ENCODE assay signal across 11 cellular contexts in the genomic region with DNA sequence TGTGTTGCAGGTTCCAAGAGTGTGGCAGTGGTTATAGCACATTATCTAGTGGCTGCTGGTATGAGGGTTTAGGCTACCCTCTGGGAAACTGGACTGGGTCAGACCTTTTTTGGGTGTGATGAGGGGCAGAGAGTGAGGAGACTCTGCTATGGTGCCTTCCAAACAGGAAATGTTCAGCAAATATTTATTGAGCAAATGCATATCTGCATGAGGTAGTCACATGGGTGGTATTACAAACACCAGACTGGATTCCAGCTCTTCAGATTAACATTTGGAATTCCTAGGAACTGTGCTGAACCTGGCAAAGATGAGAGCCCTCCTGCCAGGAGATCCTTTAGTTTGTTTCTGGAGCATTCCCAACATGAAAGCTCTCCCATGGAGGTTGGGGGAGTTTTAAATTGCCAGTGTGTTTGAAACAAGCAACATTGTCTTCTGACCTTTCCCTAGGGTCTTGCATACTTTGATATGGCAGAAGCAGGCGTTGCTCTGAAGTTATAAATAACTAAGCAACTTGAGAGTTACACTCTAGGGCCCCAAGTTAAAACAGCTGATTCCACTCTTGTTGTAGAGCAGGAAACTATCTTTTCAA.
DNase-seq lines count a peak whose midpoint lies in the region; ATAC-seq and TF ChIP-seq lines count a peak whose summit lies in the region.
"Had no signal": no experiment of that assay in that cellular context is flagged by ENCODE, and none has a peak within 500 bp of the region (broad histone marks: within the 10 kb centered on the region; RNA-seq: fewer than 3 reads in every experiment).

No MANE protein-coding gene starts in this region.

- H3K4me3 ChIP-seq in SK-N-SH (ENCODE audit: low read depth in 2 of 2, low read length in 1 of 2) (no peak overlapping the region), retinal pigment epithelial cell (ENCODE audit: low read length) (no peak overlapping the region)

- peaks cover 20 to 34% of the 10 kb centered on the region in 2 experiments for H3K4me1 ChIP-seq in SK-N-SH (ENCODE audit: control insufficient read depth in 1 of 2, insufficient read depth in 2 of 2, low read depth in 1 of 2, low read length in 1 of 2)

- H3K9me2 ChIP-seq in SK-N-SH, result no peaks in the 10 kb centered on the region

- H3K9ac ChIP-seq in SK-N-SH, result no peak overlapping the region

- 53% methylated on average over 1 of the region's 1 CpG for WGBS in SK-N-SH (ENCODE audit: low lambda C conversion rate)

- H4K20me1 ChIP-seq in SK-N-SH (ENCODE audit: insufficient read depth), result no peaks in the 10 kb centered on the region

- H3K79me2 ChIP-seq in SK-N-SH (ENCODE audit: insufficient read depth), result peaks cover 8% of the 10 kb centered on the region; the same call in 1 of the 2 replicates

- peak overlapping the region; percentile 51 for H3K4me2 ChIP-seq in SK-N-SH

- TF ChIP-seq CTCF in SK-N-SH (IDR thresholded peaks at IDR 0.05) (no peak), retinal pigment epithelial cell (conservative IDR thresholded peaks at IDR 0.05; ENCODE audit: low read depth, low read length) (no peak)

- no peak overlapping the region for H2AFZ ChIP-seq in SK-N-SH (ENCODE audit: low read depth)

- POLR2A ChIA-PET in SK-N-SH (lab: Yijun Ruan, JAX), result no interaction called here

- CTCF ChIA-PET in SK-N-SH (lab: Yijun Ruan, JAX), result no interaction called here

- no peaks in the 10 kb centered on the region for H3K36me3 ChIP-seq in SK-N-SH (replicated peaks in 1 of 2; ENCODE audit: control insufficient read depth in 1 of 2, insufficient read depth in 2 of 2, low read length in 1 of 2)

- DNase-seq in EH (ENCODE audit: low read depth) (peak; percentile 87), SK-N-SH (no peak), left cardiac atrium (no peak), retinal pigment epithelial cell (ENCODE audit: low read depth) (peak; percentile 62), midbrain (lab: John Stamatoyannopoulos, UW) (no peak), nucleus accumbens (lab: John Stamatoyannopoulos, UW) (no peak), SKM-1 (lab: John Stamatoyannopoulos, UW; ENCODE audit: unreplicated experiment) (no peak), T-helper 1 cell (no peak)
- DNase-seq: DMS153; NCI-H1436; stimulated activated CD4-positive, alpha-beta T cell treated with anti-CD3 and anti-CD28 coated beads, Interleukin-12 subunit alpha, Interleukin-12 subunit beta, amount 100 ng/mL, for 4 hours had no signal

- no peak for TF ChIP-seq RAD21 in SK-N-SH (IDR thresholded peaks at IDR 0.05; ENCODE audit: low read length)

- intact Hi-C loops in left cardiac atrium (cut with DNase I), result no loop called here

- no peaks in the 10 kb centered on the region for H3K9me3 ChIP-seq in SK-N-SH

- H3K27me3 ChIP-seq in SK-N-SH (ENCODE audit: insufficient read depth), result no peaks in the 10 kb centered on the region

- peak; percentile 66 to 77 for ATAC-seq in left cardiac atrium

- peaks cover 11% of the 10 kb centered on the region for H3F3A ChIP-seq in SK-N-SH (replicated peaks; ENCODE audit: insufficient read depth)

- H3K27ac ChIP-seq in SK-N-SH (ENCODE audit: low read depth in 2 of 2, low read length in 1 of 2), result peak overlapping the region; percentile 50 to 65; a peak in 3 of 4 replicates

- peak in 1 of 2 experiments; percentile 41; a peak in 1 of 4 replicates for TF ChIP-seq EP300 in SK-N-SH (IDR thresholded peaks at IDR 0.05; ENCODE audit: borderline replicate concordance in 1 of 2, low read depth in 1 of 2, low read length in 1 of 2)

TF ChIP-seq in SK-N-SH, 30 proteins besides CTCF, POLR2A, EP300 and RAD21:
- TF ChIP-seq SMC3 (IDR thresholded peaks at IDR 0.05; ENCODE audit: low read depth, low read length), result no peak
- TF ChIP-seq CHD2 (IDR thresholded peaks at IDR 0.05; ENCODE audit: low read length, partially characterized antibody), result no peak
- TF ChIP-seq EZH2phosphoT487 (IDR thresholded peaks at IDR 0.05; ENCODE audit: borderline replicate concordance, low read depth), result no peak
- TF ChIP-seq JUND (IDR thresholded peaks at IDR 0.05), result peak; percentile 44; the same call in 1 of the 2 replicates
- TF ChIP-seq, protein P1, sequence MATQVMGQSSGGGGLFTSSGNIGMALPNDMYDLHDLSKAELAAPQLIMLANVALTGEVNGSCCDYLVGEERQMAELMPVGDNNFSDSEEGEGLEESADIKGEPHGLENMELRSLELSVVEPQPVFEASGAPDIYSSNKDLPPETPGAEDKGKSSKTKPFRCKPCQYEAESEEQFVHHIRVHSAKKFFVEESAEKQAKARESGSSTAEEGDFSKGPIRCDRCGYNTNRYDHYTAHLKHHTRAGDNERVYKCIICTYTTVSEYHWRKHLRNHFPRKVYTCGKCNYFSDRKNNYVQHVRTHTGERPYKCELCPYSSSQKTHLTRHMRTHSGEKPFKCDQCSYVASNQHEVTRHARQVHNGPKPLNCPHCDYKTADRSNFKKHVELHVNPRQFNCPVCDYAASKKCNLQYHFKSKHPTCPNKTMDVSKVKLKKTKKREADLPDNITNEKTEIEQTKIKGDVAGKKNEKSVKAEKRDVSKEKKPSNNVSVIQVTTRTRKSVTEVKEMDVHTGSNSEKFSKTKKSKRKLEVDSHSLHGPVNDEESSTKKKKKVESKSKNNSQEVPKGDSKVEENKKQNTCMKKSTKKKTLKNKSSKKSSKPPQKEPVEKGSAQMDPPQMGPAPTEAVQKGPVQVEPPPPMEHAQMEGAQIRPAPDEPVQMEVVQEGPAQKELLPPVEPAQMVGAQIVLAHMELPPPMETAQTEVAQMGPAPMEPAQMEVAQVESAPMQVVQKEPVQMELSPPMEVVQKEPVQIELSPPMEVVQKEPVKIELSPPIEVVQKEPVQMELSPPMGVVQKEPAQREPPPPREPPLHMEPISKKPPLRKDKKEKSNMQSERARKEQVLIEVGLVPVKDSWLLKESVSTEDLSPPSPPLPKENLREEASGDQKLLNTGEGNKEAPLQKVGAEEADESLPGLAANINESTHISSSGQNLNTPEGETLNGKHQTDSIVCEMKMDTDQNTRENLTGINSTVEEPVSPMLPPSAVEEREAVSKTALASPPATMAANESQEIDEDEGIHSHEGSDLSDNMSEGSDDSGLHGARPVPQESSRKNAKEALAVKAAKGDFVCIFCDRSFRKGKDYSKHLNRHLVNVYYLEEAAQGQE (IDR thresholded peaks at IDR 0.05; ENCODE audit: low read depth, low read length), result no peak
- TF ChIP-seq, protein P2, sequence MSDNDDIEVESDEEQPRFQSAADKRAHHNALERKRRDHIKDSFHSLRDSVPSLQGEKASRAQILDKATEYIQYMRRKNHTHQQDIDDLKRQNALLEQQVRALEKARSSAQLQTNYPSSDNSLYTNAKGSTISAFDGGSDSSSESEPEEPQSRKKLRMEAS (IDR thresholded peaks at IDR 0.05; ENCODE audit: low read depth), result no peak
- TF ChIP-seq POLR2AphosphoS5 (IDR thresholded peaks at IDR 0.05; ENCODE audit: low read depth, low read length), result no peak
- no peak for TF ChIP-seq YY1 (IDR thresholded peaks at IDR 0.05; ENCODE audit: low read depth)
- TF ChIP-seq, protein P3, sequence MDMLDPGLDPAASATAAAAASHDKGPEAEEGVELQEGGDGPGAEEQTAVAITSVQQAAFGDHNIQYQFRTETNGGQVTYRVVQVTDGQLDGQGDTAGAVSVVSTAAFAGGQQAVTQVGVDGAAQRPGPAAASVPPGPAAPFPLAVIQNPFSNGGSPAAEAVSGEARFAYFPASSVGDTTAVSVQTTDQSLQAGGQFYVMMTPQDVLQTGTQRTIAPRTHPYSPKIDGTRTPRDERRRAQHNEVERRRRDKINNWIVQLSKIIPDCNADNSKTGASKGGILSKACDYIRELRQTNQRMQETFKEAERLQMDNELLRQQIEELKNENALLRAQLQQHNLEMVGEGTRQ (IDR thresholded peaks at IDR 0.05; ENCODE audit: borderline replicate concordance, low read depth, low read length), result no peak
- TF ChIP-seq RFX5 (IDR thresholded peaks at IDR 0.05; ENCODE audit: low read length), result no peak
- no peak for TF ChIP-seq FOXM1 (IDR thresholded peaks at IDR 0.05; ENCODE audit: low read depth)
- TF ChIP-seq, protein P4, sequence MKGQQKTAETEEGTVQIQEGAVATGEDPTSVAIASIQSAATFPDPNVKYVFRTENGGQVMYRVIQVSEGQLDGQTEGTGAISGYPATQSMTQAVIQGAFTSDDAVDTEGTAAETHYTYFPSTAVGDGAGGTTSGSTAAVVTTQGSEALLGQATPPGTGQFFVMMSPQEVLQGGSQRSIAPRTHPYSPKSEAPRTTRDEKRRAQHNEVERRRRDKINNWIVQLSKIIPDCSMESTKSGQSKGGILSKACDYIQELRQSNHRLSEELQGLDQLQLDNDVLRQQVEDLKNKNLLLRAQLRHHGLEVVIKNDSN (IDR thresholded peaks at IDR 0.05; ENCODE audit: borderline replicate concordance, low read depth), result no peak
- no peak for TF ChIP-seq TAF1 (IDR thresholded peaks at IDR 0.05; ENCODE audit: borderline replicate concordance, low read depth, low read length)
- no peak for TF ChIP-seq GABPA (IDR thresholded peaks at IDR 0.05; ENCODE audit: low read depth)
- no peak for TF ChIP-seq NRF1 (IDR thresholded peaks at IDR 0.05; ENCODE audit: low read depth, low read length)
- TF ChIP-seq MXI1 (IDR thresholded peaks at IDR 0.05; ENCODE audit: low read depth, low read length), result no peak
- TF ChIP-seq, protein P5, sequence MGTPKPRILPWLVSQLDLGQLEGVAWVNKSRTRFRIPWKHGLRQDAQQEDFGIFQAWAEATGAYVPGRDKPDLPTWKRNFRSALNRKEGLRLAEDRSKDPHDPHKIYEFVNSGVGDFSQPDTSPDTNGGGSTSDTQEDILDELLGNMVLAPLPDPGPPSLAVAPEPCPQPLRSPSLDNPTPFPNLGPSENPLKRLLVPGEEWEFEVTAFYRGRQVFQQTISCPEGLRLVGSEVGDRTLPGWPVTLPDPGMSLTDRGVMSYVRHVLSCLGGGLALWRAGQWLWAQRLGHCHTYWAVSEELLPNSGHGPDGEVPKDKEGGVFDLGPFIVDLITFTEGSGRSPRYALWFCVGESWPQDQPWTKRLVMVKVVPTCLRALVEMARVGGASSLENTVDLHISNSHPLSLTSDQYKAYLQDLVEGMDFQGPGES (IDR thresholded peaks at IDR 0.05; ENCODE audit: low read depth, low read length), result no peak
- 0 out of 2 replicates have a peak, but pooled peaks have one; percentile 24 for TF ChIP-seq FOSL2 (IDR thresholded peaks at IDR 0.05; ENCODE audit: borderline replicate concordance, low read depth)
- peak; percentile 55; the same call in 1 of the 2 replicates for TF ChIP-seq TCF12 (IDR thresholded peaks at IDR 0.05)
- TF ChIP-seq FOXJ3 (CRISPR knock-in tag; IDR thresholded peaks at IDR 0.05), result no peak
- no peak for TF ChIP-seq TEAD4 (IDR thresholded peaks at IDR 0.05; ENCODE audit: borderline replicate concordance, insufficient read depth)

Comparison
In these comparisons a context has a peak if more than half of its experiments do, and no peak if none do; other contexts are left out.
1. DNase-seq: peak in EH (single experiment) and retinal pigment epithelial cell (single experiment); none in SK-N-SH (single experiment), left cardiac atrium (single experiment), midbrain (single experiment), nucleus accumbens (0 of 56), SKM-1 (single experiment) and T-helper 1 cell (0 of 5).